In genomic region chr12:59086124-59086523, GRCh38 we compare ENCODE assay signal across 17 cellular contexts.
DNase-seq lines count a peak whose midpoint lies in the region; FAIRE-seq and TF ChIP-seq lines count a peak whose summit lies in the region.
"Had no signal": no experiment of that assay in that cellular context is flagged by ENCODE, and none has a peak within 500 bp of the region (broad histone marks: within the 10 kb centered on the region; RNA-seq: fewer than 3 reads in every experiment).

No MANE protein-coding gene starts in this region.

- no peak for FAIRE-seq in kidney (lab: Jason Lieb, UNC)
- FAIRE-seq: HepG2 had no signal

- H3K36me3 ChIP-seq in adipocyte (ENCODE audit: control insufficient read depth, insufficient read depth, low read length, severe bottlenecking) = no peaks in the 10 kb centered on the region
- H3K36me3 ChIP-seq in Peyer's patch = no peaks in the 10 kb centered on the region
- no peaks in the 10 kb centered on the region for H3K36me3 ChIP-seq in kidney (ENCODE audit: control insufficient read depth in 1 of 2, insufficient read depth in 2 of 2, low read length in 2 of 2)
- H3K36me3 ChIP-seq: brain microvascular endothelial cell, heart left ventricle, transverse colon had no signal

- H3K27me3 Mint-ChIP-seq in nephron progenitor cell (ENCODE audit: low read depth, poor library complexity) = no peaks in the 10 kb centered on the region
- peaks cover 4 to 7% (median 4%) of the 10 kb centered on the region in 3 donors for H3K27me3 Mint-ChIP-seq in CD14-positive monocyte (ENCODE audit: low read depth in 3 of 3)

- intact Hi-C loops in kidney (cut with DNase I) (no loop called here), CD14-positive monocyte (cut with micrococcal nuclease) (no loop called here)

- H3K9ac ChIP-seq in adipocyte (ENCODE audit: low read length) (peak overlapping the region; percentile 81), kidney (ENCODE audit: low read length in 2 of 2) (no peak overlapping the region)

- H3K9me3 Mint-ChIP-seq in nephron progenitor cell (no peaks in the 10 kb centered on the region), CD14-positive monocyte (peaks cover 0 to 2% (median 0%) of the 10 kb centered on the region in 7 donors)
- H3K9me3 Mint-ChIP-seq: mesothelial cell of epicardium had no signal

- H3K36me3 Mint-ChIP-seq in nephron progenitor cell (ENCODE audit: low read depth) = no peaks in the 10 kb centered on the region
- no peaks in the 10 kb centered on the region for H3K36me3 Mint-ChIP-seq in CD14-positive monocyte
- H3K36me3 Mint-ChIP-seq: activated naive CD8-positive, alpha-beta T cell; mesothelial cell of epicardium had no signal

- peak overlapping the region; percentile 54 for H3K4me3 Mint-ChIP-seq in nephron progenitor cell
- no peak overlapping the region for H3K4me3 Mint-ChIP-seq in CD14-positive monocyte
- H3K4me3 Mint-ChIP-seq: activated naive CD8-positive, alpha-beta T cell; mesothelial cell of epicardium had no signal

- no peak for TF ChIP-seq POLR2A in Peyer's patch (IDR thresholded peaks at IDR 0.05)

- peaks cover 88% of the 10 kb centered on the region for H3K4me1 Mint-ChIP-seq in nephron progenitor cell
- H3K4me1 Mint-ChIP-seq in CD14-positive monocyte = no peaks in the 10 kb centered on the region

- H3K9me3 ChIP-seq in adipocyte (ENCODE audit: control insufficient read depth, low read length) = no peaks in the 10 kb centered on the region
- no peaks in the 10 kb centered on the region for H3K9me3 ChIP-seq in Peyer's patch
- H3K9me3 ChIP-seq in kidney (ENCODE audit: control insufficient read depth in 1 of 2, low read length in 2 of 2) = no peaks in the 10 kb centered on the region
- H3K9me3 ChIP-seq: heart left ventricle, transverse colon had no signal

- H3K27me3 ChIP-seq in adipocyte (replicated peaks; ENCODE audit: control insufficient read depth, insufficient read depth, low read length) = no peaks in the 10 kb centered on the region
- no peaks in the 10 kb centered on the region for H3K27me3 ChIP-seq in Peyer's patch
- H3K27me3 ChIP-seq: brain microvascular endothelial cell, heart left ventricle, transverse colon had no signal

- TF ChIP-seq CTCF in nephron progenitor cell (IDR thresholded peaks at IDR 0.05) (no peak), Peyer's patch (IDR thresholded peaks at IDR 0.05) (no peak), kidney (IDR thresholded peaks at IDR 0.05; ENCODE audit: borderline replicate concordance, extremely low read depth, insufficient read depth) (no peak), CD14-positive monocyte (IDR thresholded peaks at IDR 0.05) (no peak)

- H3K27ac ChIP-seq in Peyer's patch (no peak overlapping the region), kidney (ENCODE audit: low read depth in 2 of 2, low read length in 2 of 2) (no peak overlapping the region)
- H3K27ac ChIP-seq: brain microvascular endothelial cell, heart left ventricle, transverse colon had no signal

- peaks cover 41% of the 10 kb centered on the region for H3K4me1 ChIP-seq in adipocyte (ENCODE audit: control insufficient read depth, insufficient read depth, low read length)
- peaks cover 0 to 7% (median 0%) of the 10 kb centered on the region in 4 donors for H3K4me1 ChIP-seq in Peyer's patch
- peaks cover 0 to 2% of the 10 kb centered on the region in 2 donors for H3K4me1 ChIP-seq in kidney (ENCODE audit: control insufficient read depth in 1 of 2, insufficient read depth in 1 of 2, low read depth in 1 of 2, low read length in 2 of 2)
- H3K4me1 ChIP-seq: heart left ventricle had no signal

- H3K4me3 ChIP-seq in adipocyte (ENCODE audit: low read length) = no peak overlapping the region
- H3K4me3 ChIP-seq in Peyer's patch = no peak overlapping the region
- H3K4me3 ChIP-seq in kidney (ENCODE audit: low read length in 2 of 2) = no peak overlapping the region
- H3K4me3 ChIP-seq: heart left ventricle, transverse colon had no signal

- peak; percentile 70 for DNase-seq in NCI-H128 (lab: John Stamatoyannopoulos, UW; ENCODE audit: unreplicated experiment)
- DNase-seq in NCI-H345 (lab: John Stamatoyannopoulos, UW) = peak; percentile 94
- no peak for DNase-seq in adipocyte (ENCODE audit: low read depth)
- no peak for DNase-seq in nephron progenitor cell
- DNase-seq in Peyer's patch = no peak
- DNase-seq in kidney = no peak
- no peak for DNase-seq in activated CD4-positive, alpha-beta T cell treated with anti-CD3 and anti-CD28 coated beads, Interleukin-2, amount 50 U/mL, for 4 hours
- DNase-seq in CD14-positive monocyte (ENCODE audit: low spot score) = no peak
- DNase-seq: activated T-cell treated with anti-CD3 and anti-CD28 coated beads, Interleukin-2, amount 50 U/mL, for 1 hour; brain microvascular endothelial cell; dermis blood vessel endothelial cell; heart left ventricle; stimulated activated naive CD4-positive, alpha-beta T cell; transverse colon had no signal

- peak overlapping the region; percentile 99 for H3K27ac Mint-ChIP-seq in nephron progenitor cell
- H3K27ac Mint-ChIP-seq in CD14-positive monocyte = no peak overlapping the region
- H3K27ac Mint-ChIP-seq: activated naive CD8-positive, alpha-beta T cell had no signal

Comparison
In these comparisons a context has a peak if more than half of its experiments do, and no peak if none do; other contexts are left out.
1. DNase-seq: peak in NCI-H128 (single experiment) and NCI-H345 (single experiment); none in adipocyte (single experiment), nephron progenitor cell (single experiment), Peyer's patch (0 of 3), kidney (single experiment), activated CD4-positive, alpha-beta T cell treated with anti-CD3 and anti-CD28 coated beads, Interleukin-2, amount 50 U/mL, for 4 hours (0 of 2) and CD14-positive monocyte (single experiment).